In the genomic region with DNA sequence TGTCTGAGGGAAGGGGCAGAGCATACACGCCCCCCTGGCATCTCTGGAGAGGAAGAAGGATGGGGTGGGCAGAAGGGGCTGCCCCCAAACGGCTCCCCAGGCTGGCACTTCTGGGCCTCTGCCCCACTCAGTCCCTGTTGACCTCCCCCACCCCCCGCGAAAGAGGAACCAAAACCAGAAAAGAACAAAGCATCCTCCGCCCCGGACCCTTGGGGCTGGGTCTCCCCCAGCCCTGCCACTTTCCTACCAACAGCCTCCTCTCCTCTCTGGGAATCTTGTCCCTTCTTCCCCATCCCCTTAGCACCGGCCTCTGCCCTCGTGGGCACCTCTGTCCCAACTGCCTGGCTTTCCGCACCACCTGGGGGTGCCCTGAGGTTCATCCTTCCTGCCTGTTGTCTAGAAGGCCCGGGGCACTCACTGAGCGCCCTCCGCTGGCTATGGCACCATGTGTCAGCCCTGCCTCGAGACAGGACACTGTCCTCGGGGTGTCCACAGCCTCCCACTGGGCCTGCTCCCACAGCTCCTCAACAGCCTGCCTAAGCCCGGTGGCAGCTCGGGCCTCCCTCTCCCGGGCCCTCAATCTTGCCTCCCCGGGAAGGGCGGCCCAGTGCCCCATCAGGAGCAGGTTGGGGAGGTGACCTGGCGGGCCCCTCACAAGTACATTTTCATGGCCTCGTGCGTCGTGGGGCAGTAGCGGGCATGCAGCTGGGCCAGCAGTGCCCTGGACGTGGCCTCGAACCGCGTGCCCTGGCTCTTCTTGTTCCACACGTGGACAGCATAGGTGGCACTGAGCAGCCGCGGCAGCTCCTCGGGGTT, we compare ENCODE assay signal across 12 cellular contexts. TPM values are rescaled to one million over a fixed set of nuclear protein-coding genes. Genes with fewer than 3 reads are reported as not detected.
A peak's percentile ranks its signal among the peaks of the same experiment; 100 is the strongest.
DNase-seq lines count a peak whose midpoint lies in the region; ATAC-seq, FAIRE-seq and TF ChIP-seq lines count a peak whose summit lies in the region.
"Had no signal": no experiment of that assay in that cellular context is flagged by ENCODE, and none has a peak within 500 bp of the region (broad histone marks: within the 10 kb centered on the region; RNA-seq: fewer than 3 reads in every experiment).

No MANE protein-coding gene starts in this region.

- no peaks in the 10 kb centered on the region for H3K9me3 Mint-ChIP-seq in stimulated activated effector memory CD8-positive, alpha-beta T cell treated with anti-CD3 and anti-CD28 coated beads, Interleukin-12 subunit alpha, Interleukin-12 subunit beta, amount 100 ng/mL, for 72 hours
- H3K9me3 Mint-ChIP-seq in activated T-cell treated with anti-CD3 and anti-CD28 coated beads, Interleukin-2, amount 50 U/mL, for 4 hours: no peaks in the 10 kb centered on the region

- H3K4me2 ChIP-seq in H1 (ENCODE audit: insufficient read depth in 1 of 2, low read depth in 2 of 2, low read length in 2 of 2): no peak overlapping the region

- no peaks in the 10 kb centered on the region for H3K9me3 ChIP-seq in H1 (ENCODE audit: insufficient read depth in 2 of 2, low read depth in 1 of 2, low read length in 1 of 2)

- no peaks in the 10 kb centered on the region for H4K20me1 ChIP-seq in H1 (replicated peaks in 1 of 2; ENCODE audit: control insufficient read depth in 1 of 2, insufficient read depth in 2 of 2, low read length in 2 of 2)

- H3K27me3 Mint-ChIP-seq in activated T-cell treated with anti-CD3 and anti-CD28 coated beads, Interleukin-2, amount 50 U/mL, for 4 hours (ENCODE audit: low read depth): no peaks in the 10 kb centered on the region
- H3K27me3 Mint-ChIP-seq: activated naive CD8-positive, alpha-beta T cell had no signal

- no peak overlapping the region for H3K23ac ChIP-seq in H1 (ENCODE audit: insufficient read length)

- no peak overlapping the region for H3K9ac ChIP-seq in H1 (replicated peaks in 1 of 4; ENCODE audit: extremely low read depth in 1 of 4, low read depth in 3 of 4, low read length in 3 of 4)

- H4K8ac ChIP-seq in H1 (ENCODE audit: extremely low read depth, insufficient read depth, low read length): 0 out of 2 replicates have a peak overlapping the region, but pooled peaks have one; percentile 40

- no peak for TF ChIP-seq EP300 in Ishikawa (IDR thresholded peaks at IDR 0.05; ENCODE audit: borderline replicate concordance)
- TF ChIP-seq EP300 in H1 (IDR thresholded peaks at IDR 0.05; ENCODE audit: borderline replicate concordance in 1 of 2, low read depth in 2 of 2, low read length in 2 of 2): no peak

- no peak overlapping the region for H2BK12ac ChIP-seq in H1 (ENCODE audit: low read depth, low read length)

- H3K27ac Mint-ChIP-seq in stimulated activated effector memory CD8-positive, alpha-beta T cell treated with anti-CD3 and anti-CD28 coated beads, Interleukin-12 subunit alpha, Interleukin-12 subunit beta, amount 100 ng/mL, for 72 hours: no peak overlapping the region
- H3K27ac Mint-ChIP-seq: activated naive CD8-positive, alpha-beta T cell had no signal

- no peak overlapping the region for H2BK20ac ChIP-seq in H1 (ENCODE audit: low read length)

- H3K36me3 Mint-ChIP-seq in stimulated activated effector memory CD8-positive, alpha-beta T cell treated with anti-CD3 and anti-CD28 coated beads, Interleukin-12 subunit alpha, Interleukin-12 subunit beta, amount 100 ng/mL, for 72 hours: no peaks in the 10 kb centered on the region
- H3K36me3 Mint-ChIP-seq in activated T-cell treated with anti-CD3 and anti-CD28 coated beads, Interleukin-2, amount 50 U/mL, for 4 hours (ENCODE audit: insufficient read depth): no peaks in the 10 kb centered on the region
- H3K36me3 Mint-ChIP-seq: activated naive CD8-positive, alpha-beta T cell had no signal

- DNase-seq in H1 (ENCODE audit: low read depth in 1 of 2, low spot score in 2 of 2): no peak
- DNase-seq in stimulated activated effector memory CD8-positive, alpha-beta T cell treated with anti-CD3 and anti-CD28 coated beads, Interleukin-12 subunit alpha, Interleukin-12 subunit beta, amount 100 ng/mL, for 72 hours (ENCODE audit: low spot score in 2 of 2): no peak
- DNase-seq in DMS153 treated with DMSO at 0.1 percent for 48 hours (lab: John Stamatoyannopoulos, UW; ENCODE audit: unreplicated experiment): no peak
- no peak for DNase-seq in GDM1 (lab: John Stamatoyannopoulos, UW)
- no peak for DNase-seq in activated T-cell treated with anti-CD3 and anti-CD28 coated beads, Interleukin-2, amount 50 U/mL, for 4 hours
- DNase-seq: cortex of kidney; NK-92 treated with Interleukin-12 subunit alpha and Interleukin-12 subunit beta, amount 100 ng/mL, for 24 hours; stimulated activated naive CD4-positive, alpha-beta T cell had no signal

- H2BK5ac ChIP-seq in H1 (ENCODE audit: low read depth, low read length): no peak overlapping the region

- no peak overlapping the region for H3K4ac ChIP-seq in H1 (replicated peaks; ENCODE audit: insufficient read length, low read depth, low read length)

- no peak overlapping the region for H3K18ac ChIP-seq in H1 (ENCODE audit: extremely low read depth, low read length)

- no peaks in the 10 kb centered on the region; the same call in 1 of the 2 replicates for H3K79me1 ChIP-seq in H1 (ENCODE audit: low read depth, low read length)

- H3K27me3 ChIP-seq in H1 (replicated peaks in 1 of 4; ENCODE audit: control insufficient read depth in 3 of 4, extremely low read depth in 1 of 4, insufficient read depth in 3 of 4, low read length in 3 of 4): no peaks in the 10 kb centered on the region

- no peak overlapping the region; the same call in 1 of the 2 replicates for H3K27ac ChIP-seq in H1 (ENCODE audit: low read depth, low read length)

- TF ChIP-seq RAD21 in Ishikawa (IDR thresholded peaks at IDR 0.05; ENCODE audit: low read depth) (peak; percentile 12; the same call in 1 of the 2 replicates), H1 (IDR thresholded peaks at IDR 0.05 in 1 of 2, conservative IDR thresholded peaks at IDR 0.05 in 1 of 2; ENCODE audit: low read depth in 2 of 2, low read length in 2 of 2) (peak; percentile 56 to 67)

- no peaks in the 10 kb centered on the region for H3K79me2 ChIP-seq in H1 (ENCODE audit: control insufficient read depth in 1 of 2, insufficient read depth in 2 of 2, low read length in 2 of 2)

- no peaks in the 10 kb centered on the region for H3K4me1 Mint-ChIP-seq in stimulated activated effector memory CD8-positive, alpha-beta T cell treated with anti-CD3 and anti-CD28 coated beads, Interleukin-12 subunit alpha, Interleukin-12 subunit beta, amount 100 ng/mL, for 72 hours
- no peaks in the 10 kb centered on the region for H3K4me1 Mint-ChIP-seq in activated T-cell treated with anti-CD3 and anti-CD28 coated beads, Interleukin-2, amount 50 U/mL, for 4 hours (ENCODE audit: low read depth)

- peaks cover 0 to 8% (median 3%) of the 10 kb centered on the region in 4 experiments; a peak in 5 of 7 replicates for H3K4me1 ChIP-seq in H1 (replicated peaks in 1 of 4; ENCODE audit: control insufficient read depth in 3 of 4, insufficient read depth in 4 of 4, low read length in 3 of 4)

- no peak overlapping the region for H2AFZ ChIP-seq in H1 (ENCODE audit: low read length)

- CTCF ChIA-PET in H1 (lab: Charles Lee; ENCODE audit: partially characterized antibody): interaction anchor here (0.7 to 1.1 kb wide), 2 partner anchors 29 to 61 kb away, joined by 3 to 4 read pairs; no protein-coding TSS in a partner anchor

- H3K14ac ChIP-seq in H1 (ENCODE audit: insufficient read length): no peak overlapping the region

- no peak overlapping the region for H2BK15ac ChIP-seq in H1 (ENCODE audit: low read length)

- H2BK120ac ChIP-seq in H1 (replicated peaks; ENCODE audit: low read depth, low read length): no peak overlapping the region

- no peak for FAIRE-seq in H1 (lab: Jason Lieb, UNC)

- no peak overlapping the region for H2AK5ac ChIP-seq in H1 (ENCODE audit: low read depth, low read length)

- no peaks in the 10 kb centered on the region for H3K36me3 ChIP-seq in H1 (ENCODE audit: control insufficient read depth in 2 of 4, insufficient read depth in 4 of 4, low read length in 3 of 4)

- ATAC-seq in stimulated activated effector memory CD8-positive, alpha-beta T cell treated with anti-CD3 and anti-CD28 coated beads, Interleukin-12 subunit alpha, Interleukin-12 subunit beta, amount 100 ng/mL, for 72 hours: peak; percentile 33
- no peak for ATAC-seq in GM21447 (IDR thresholded peaks at IDR 0.05; ENCODE audit: unreplicated experiment)
- ATAC-seq in activated T-cell treated with anti-CD3 and anti-CD28 coated beads, Interleukin-2, amount 50 U/mL, for 4 hours: no peak

- H3K4me3 Mint-ChIP-seq in stimulated activated effector memory CD8-positive, alpha-beta T cell treated with anti-CD3 and anti-CD28 coated beads, Interleukin-12 subunit alpha, Interleukin-12 subunit beta, amount 100 ng/mL, for 72 hours: no peak overlapping the region
- no peak overlapping the region for H3K4me3 Mint-ChIP-seq in activated T-cell treated with anti-CD3 and anti-CD28 coated beads, Interleukin-2, amount 50 U/mL, for 4 hours
- H3K4me3 Mint-ChIP-seq: activated naive CD8-positive, alpha-beta T cell had no signal

- H3K23me2 ChIP-seq in H1 (ENCODE audit: low read depth, low read length): no peaks in the 10 kb centered on the region; the same call in 1 of the 2 replicates

- WGBS in H1 (ENCODE audit: extremely low coverage in 1 of 2, insufficient coverage in 1 of 2, insufficient read length in 1 of 2, insufficient replicate concordance in 2 of 2, low coverage in 1 of 2, low lambda C conversion rate in 2 of 2, missing lambda C conversion rate in 1 of 2), 2 experiments: 90% methylated on average over 21 of the region's 32 CpGs; no CpG with 5 or more reads in 1 of the 2 experiments

- TF ChIP-seq POLR2A in H1 (IDR thresholded peaks at IDR 0.05; ENCODE audit: control extremely low read depth in 1 of 2, low read depth in 2 of 2, low read length in 2 of 2): no peak

- peak; percentile 55; the same call in 2 of the 3 replicates for TF ChIP-seq CTCF in GM12872 (IDR thresholded peaks at IDR 0.05; ENCODE audit: insufficient read depth, low read depth, low read length)
- TF ChIP-seq CTCF in H1 (IDR thresholded peaks at IDR 0.05; ENCODE audit: control extremely low read depth in 1 of 3, insufficient read depth in 1 of 3, low read depth in 1 of 3, low read length in 3 of 3): peak; percentile 52 to 67 (median 59)

- no peak overlapping the region for H4K91ac ChIP-seq in H1 (replicated peaks; ENCODE audit: insufficient read length, low read length)

- H3K4me3 ChIP-seq in H1 (ENCODE audit: extremely low read depth in 1 of 4, insufficient read depth in 2 of 4, low read depth in 3 of 4, low read length in 4 of 4): no peak overlapping the region

- H3K56ac ChIP-seq in H1 (replicated peaks; ENCODE audit: insufficient read length, low read depth, low read length): no peak overlapping the region

- POLR2A ChIA-PET in H1 (lab: Charles Lee; ENCODE audit: partially characterized antibody): interaction anchor here (1.0 kb wide), 1 partner anchor 49 kb away, joined by 3 read pairs; no protein-coding TSS in a partner anchor

- no peak overlapping the region for H4K5ac ChIP-seq in H1 (ENCODE audit: insufficient read length, low read depth, low read length)

RNA-seq across cellular contexts. Expression of a gene that starts 28.2 kb away (rescaled TPM):
- total RNA-seq in H1 (2021; fragmentation: NEBNext Ultra II Directional; extraction: Animal tissue kit (Norgen Biotek cat#: 25700)): 13.8 and 13.9 TPM in 2 replicates
- 7.2 and 13.1 TPM in 2 replicates for polyA plus RNA-seq in H1 (2011; rRNA removed)
- polyA plus RNA-seq in H1 (2011; cell fraction: cytosol; rRNA removed): 9.2 TPM
- 11.9 TPM for polyA plus RNA-seq in H1 (2011; cell fraction: nucleus; rRNA removed)
- polyA plus RNA-seq in H1 (2012, experiment 1 of 2): 6.9 to 12.0 TPM (median 8.7 TPM) in 4 replicates
- 7.6 TPM for polyA plus RNA-seq in H1 (2012, experiment 2 of 2)
- 10.5 TPM for polyA plus RNA-seq in H1 (2013, experiment 1 of 2)
- polyA plus RNA-seq in H1 (2013, experiment 2 of 2): 11.0 TPM
- polyA minus RNA-seq in H1 (2011; rRNA and poly(A)+ RNA removed): 3.9 and 7.0 TPM in 2 replicates
- 9.8 TPM for polyA minus RNA-seq in H1 (2011; cell fraction: cytosol; rRNA and poly(A)+ RNA removed)
- 9.6 TPM for polyA minus RNA-seq in H1 (2011; cell fraction: nucleus; rRNA and poly(A)+ RNA removed)
- total RNA-seq in activated T-cell treated with anti-CD3 and anti-CD28 coated beads, Interleukin-2, amount 50 U/mL, for 4 hours: not detected

RNA-seq across cellular contexts. Expression of a gene that starts 43.3 kb away (rescaled TPM):
- 75.3 and 82.5 TPM in 2 replicates for total RNA-seq in H1 (2021; fragmentation: NEBNext Ultra II Directional; extraction: Animal tissue kit (Norgen Biotek cat#: 25700))
- polyA plus RNA-seq in H1 (2011; rRNA removed): 113 and 160 TPM in 2 replicates
- polyA plus RNA-seq in H1 (2011; cell fraction: cytosol; rRNA removed): 64.2 TPM
- 72.4 TPM for polyA plus RNA-seq in H1 (2011; cell fraction: nucleus; rRNA removed)
- 73.0 to 99.5 TPM (median 89.7 TPM) in 4 replicates for polyA plus RNA-seq in H1 (2012, experiment 1 of 2)
- polyA plus RNA-seq in H1 (2012, experiment 2 of 2): 83.5 TPM
- 94.8 TPM for polyA plus RNA-seq in H1 (2013, experiment 1 of 2)
- polyA plus RNA-seq in H1 (2013, experiment 2 of 2): 107 TPM
- polyA minus RNA-seq in H1 (2011; rRNA and poly(A)+ RNA removed): 56.6 and 58.6 TPM in 2 replicates
- polyA minus RNA-seq in H1 (2011; cell fraction: cytosol; rRNA and poly(A)+ RNA removed): 50.7 TPM
- 29.5 TPM for polyA minus RNA-seq in H1 (2011; cell fraction: nucleus; rRNA and poly(A)+ RNA removed)
- 10 to 100 TPM; 58.5 to 74.2 (median 73.8) TPM for total RNA-seq in activated T-cell treated with anti-CD3 and anti-CD28 coated beads, Interleukin-2, amount 50 U/mL, for 4 hours

RNA-seq across cellular contexts. Expression of a gene that starts 52.0 kb away (rescaled TPM):
- total RNA-seq in H1 (2021; fragmentation: NEBNext Ultra II Directional; extraction: Animal tissue kit (Norgen Biotek cat#: 25700)): 0.52 and 0.84 TPM in 2 replicates
- 0.12 TPM in 1 of 2 replicates, not detected in the other for polyA plus RNA-seq in H1 (2011; rRNA removed)
- not detected for polyA plus RNA-seq in H1 (2011; cell fraction: cytosol; rRNA removed)
- polyA plus RNA-seq in H1 (2011; cell fraction: nucleus; rRNA removed): not detected
- not detected in 4 replicates for polyA plus RNA-seq in H1 (2012, experiment 1 of 2)
- polyA plus RNA-seq in H1 (2012, experiment 2 of 2): not detected
- polyA plus RNA-seq in H1 (2013, experiment 1 of 2): not detected
- polyA plus RNA-seq in H1 (2013, experiment 2 of 2): 0.15 TPM
- 0.49 and 0.50 TPM in 2 replicates for polyA minus RNA-seq in H1 (2011; rRNA and poly(A)+ RNA removed)
- 1.5 TPM for polyA minus RNA-seq in H1 (2011; cell fraction: cytosol; rRNA and poly(A)+ RNA removed)
- 1.8 TPM for polyA minus RNA-seq in H1 (2011; cell fraction: nucleus; rRNA and poly(A)+ RNA removed)
- 1 to 10 TPM in 2 of 3 donors, under 1 TPM in 1; 0.71 to 1.2 (median 1.2) TPM for total RNA-seq in activated T-cell treated with anti-CD3 and anti-CD28 coated beads, Interleukin-2, amount 50 U/mL, for 4 hours

Comparison
In these comparisons a context has a peak if more than half of its experiments do, and no peak if none do; other contexts are left out.
1. RNA of a gene that starts 28.2 kb away (total RNA-seq): 13.8 to 13.9 TPM in H1; not detected in activated T-cell treated with anti-CD3 and anti-CD28 coated beads, Interleukin-2, amount 50 U/mL, for 4 hours; every median in the first group is over 10 times any median in the second.